ENCODE assay signal across 28 cellular contexts in the genomic region with DNA sequence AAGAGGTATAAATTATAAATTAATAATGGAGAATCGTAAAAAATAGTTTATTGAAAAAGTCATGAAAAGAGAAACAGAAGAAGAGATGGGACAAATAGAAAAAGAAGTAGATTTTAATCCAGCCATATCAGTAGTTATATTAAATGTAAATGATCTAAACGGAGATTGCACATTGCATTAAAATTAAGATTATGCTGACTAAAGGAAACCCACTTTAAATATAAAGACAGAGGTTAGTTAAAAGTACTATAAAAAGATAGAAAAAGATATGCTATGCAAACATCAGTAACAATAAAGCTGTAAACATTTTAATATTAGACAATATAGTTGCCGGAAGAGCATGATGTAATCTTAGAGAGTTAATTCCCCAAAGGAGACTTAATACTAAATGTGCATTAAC.
"Had no signal": no experiment of that assay in that cellular context is flagged by ENCODE, and none has a peak within 500 bp of the region (broad histone marks: within the 10 kb centered on the region; RNA-seq: fewer than 3 reads in every experiment).

No MANE protein-coding gene starts in this region.

- ATAC-seq: natural killer cell; psoas muscle; right cardiac atrium; sciatic nerve; stimulated activated memory B cell treated with anti-CD40 and anti-IgM and Interleukin-4, amounts not matched to agents 10 μg/mL and 1 μg/mL and 100 μg/mL, for 72 hours; stimulated activated naive CD8-positive, alpha-beta T cell treated with anti-CD3 and anti-CD28 coated beads, Interleukin-15, amount 100 ng/mL, for 72 hours; stimulated activated naive CD8-positive, alpha-beta T cell treated with anti-CD3 and anti-CD28 coated beads, Interleukin-15, Interleukin-2, amounts not matched to agents 100 U/mL and 50 U/mL, for 24 hours; upper lobe of right lung had no signal

- H3K36me3 ChIP-seq: neural progenitor cell, ovary, spleen, suprapubic skin, tibial artery, transverse colon, upper lobe of right lung, uterus had no signal

- H3K27me3 ChIP-seq: ovary, testis, tibial artery, upper lobe of right lung, uterus had no signal

- H3K4me3 ChIP-seq: neural progenitor cell, ovary, psoas muscle, skin epidermis, smooth muscle cell, spleen, suprapubic skin, testis, tibial artery, transverse colon, upper lobe of right lung, uterus had no signal

- H3K27ac ChIP-seq: neural progenitor cell, ovary, parathyroid adenoma, psoas muscle, skin epidermis, spleen, suprapubic skin, testis, tibial artery, transverse colon, upper lobe of right lung, uterus had no signal

- DNase-seq: natural killer cell; occipital lobe; ovary; posterior cingulate gyrus; psoas muscle; right cardiac atrium; spleen; stimulated activated CD4-positive, alpha-beta T cell treated with anti-CD3 and anti-CD28 coated beads, Interleukin-12 subunit alpha, Interleukin-12 subunit beta, amount 100 ng/mL, for 4 hours; stimulated activated CD4-positive, alpha-beta T cell treated with anti-CD3 and anti-CD28 coated beads, Interleukin-1b, Interleukin-23, amount 100 ng/mL, for 48 hours; stimulated activated CD4-positive, alpha-beta T cell treated with anti-CD3 and anti-CD28 coated beads, Interleukin-4, amount 100 ng/mL, for 1 hour; stimulated activated CD4-positive, alpha-beta T cell treated with anti-CD3 and anti-CD28 coated beads, Interleukin-4, amount 100 ng/mL, for 4 hours; stimulated activated CD8-positive, alpha-beta memory T cell treated with anti-CD3 and anti-CD28 coated beads, Interleukin-4, amount 100 ng/mL, for 48 hours; stimulated activated naive CD4-positive, alpha-beta T cell; stimulated activated naive CD8-positive, alpha-beta T cell treated with anti-CD3 and anti-CD28 coated beads, Interleukin-15, amount 100 ng/mL, for 72 hours; stimulated activated naive CD8-positive, alpha-beta T cell treated with anti-CD3 and anti-CD28 coated beads, Interleukin-15, Interleukin-2, amounts not matched to agents 100 U/mL and 50 U/mL, for 24 hours; substantia nigra; testis; tibial artery; transverse colon; upper lobe of right lung; uterus had no signal

- H3K4me1 ChIP-seq: parathyroid adenoma, psoas muscle, suprapubic skin, testis, tibial artery, transverse colon, upper lobe of right lung, uterus had no signal

- H3K9ac ChIP-seq: neural progenitor cell, parathyroid adenoma had no signal

- H2AFZ ChIP-seq: neural progenitor cell, parathyroid adenoma had no signal

- H3K4me2 ChIP-seq: neural progenitor cell, smooth muscle cell had no signal

- H3K9me3 ChIP-seq: ovary, psoas muscle, suprapubic skin, testis, tibial artery, transverse colon, upper lobe of right lung, uterus had no signal
